1 cellular context compared by ENCODE assay signal in the genomic region with DNA sequence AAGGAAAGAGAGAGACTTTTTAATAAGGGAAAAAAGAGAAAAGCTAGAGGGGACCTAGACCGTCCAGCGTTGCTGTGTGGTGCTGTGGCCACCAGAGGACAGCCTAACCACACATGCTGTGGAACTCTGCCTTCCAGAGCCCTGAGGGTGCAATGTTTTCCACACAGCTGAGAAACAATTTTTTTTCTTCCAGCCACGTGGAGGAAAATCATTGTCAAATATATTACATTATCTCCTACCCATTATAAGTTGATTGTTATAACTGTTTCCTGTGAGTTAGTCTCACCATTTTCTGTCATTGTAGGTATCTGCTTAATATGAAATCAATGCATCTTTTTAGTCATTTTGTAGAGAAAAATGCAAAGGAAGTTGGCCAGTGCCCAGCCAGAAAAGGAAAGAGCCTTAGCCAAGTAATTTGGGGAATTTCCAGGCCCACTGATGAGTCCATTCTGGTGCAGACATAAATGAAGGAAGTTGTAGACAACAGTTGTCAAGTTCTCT.
A peak's percentile ranks its signal among the peaks of the same experiment; 100 is the strongest.
TF ChIP-seq lines count a peak whose summit lies in the region.

No MANE protein-coding gene starts in this region.

TF ChIP-seq in HepG2, 621 proteins besides CTCF, POLR2A, EP300 and RAD21 (continued from another document and continues in another):
- TF ChIP-seq, protein P1, sequence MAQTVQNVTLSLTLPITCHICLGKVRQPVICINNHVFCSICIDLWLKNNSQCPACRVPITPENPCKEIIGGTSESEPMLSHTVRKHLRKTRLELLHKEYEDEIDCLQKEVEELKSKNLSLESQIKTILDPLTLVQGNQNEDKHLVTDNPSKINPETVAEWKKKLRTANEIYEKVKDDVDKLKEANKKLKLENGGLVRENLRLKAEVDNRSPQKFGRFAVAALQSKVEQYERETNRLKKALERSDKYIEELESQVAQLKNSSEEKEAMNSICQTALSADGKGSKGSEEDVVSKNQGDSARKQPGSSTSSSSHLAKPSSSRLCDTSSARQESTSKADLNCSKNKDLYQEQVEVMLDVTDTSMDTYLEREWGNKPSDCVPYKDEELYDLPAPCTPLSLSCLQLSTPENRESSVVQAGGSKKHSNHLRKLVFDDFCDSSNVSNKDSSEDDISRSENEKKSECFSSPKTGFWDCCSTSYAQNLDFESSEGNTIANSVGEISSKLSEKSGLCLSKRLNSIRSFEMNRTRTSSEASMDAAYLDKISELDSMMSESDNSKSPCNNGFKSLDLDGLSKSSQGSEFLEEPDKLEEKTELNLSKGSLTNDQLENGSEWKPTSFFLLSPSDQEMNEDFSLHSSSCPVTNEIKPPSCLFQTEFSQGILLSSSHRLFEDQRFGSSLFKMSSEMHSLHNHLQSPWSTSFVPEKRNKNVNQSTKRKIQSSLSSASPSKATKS (CRISPR knock-in tag; IDR thresholded peaks at IDR 0.05), result no peak
- TF ChIP-seq, protein P2, sequence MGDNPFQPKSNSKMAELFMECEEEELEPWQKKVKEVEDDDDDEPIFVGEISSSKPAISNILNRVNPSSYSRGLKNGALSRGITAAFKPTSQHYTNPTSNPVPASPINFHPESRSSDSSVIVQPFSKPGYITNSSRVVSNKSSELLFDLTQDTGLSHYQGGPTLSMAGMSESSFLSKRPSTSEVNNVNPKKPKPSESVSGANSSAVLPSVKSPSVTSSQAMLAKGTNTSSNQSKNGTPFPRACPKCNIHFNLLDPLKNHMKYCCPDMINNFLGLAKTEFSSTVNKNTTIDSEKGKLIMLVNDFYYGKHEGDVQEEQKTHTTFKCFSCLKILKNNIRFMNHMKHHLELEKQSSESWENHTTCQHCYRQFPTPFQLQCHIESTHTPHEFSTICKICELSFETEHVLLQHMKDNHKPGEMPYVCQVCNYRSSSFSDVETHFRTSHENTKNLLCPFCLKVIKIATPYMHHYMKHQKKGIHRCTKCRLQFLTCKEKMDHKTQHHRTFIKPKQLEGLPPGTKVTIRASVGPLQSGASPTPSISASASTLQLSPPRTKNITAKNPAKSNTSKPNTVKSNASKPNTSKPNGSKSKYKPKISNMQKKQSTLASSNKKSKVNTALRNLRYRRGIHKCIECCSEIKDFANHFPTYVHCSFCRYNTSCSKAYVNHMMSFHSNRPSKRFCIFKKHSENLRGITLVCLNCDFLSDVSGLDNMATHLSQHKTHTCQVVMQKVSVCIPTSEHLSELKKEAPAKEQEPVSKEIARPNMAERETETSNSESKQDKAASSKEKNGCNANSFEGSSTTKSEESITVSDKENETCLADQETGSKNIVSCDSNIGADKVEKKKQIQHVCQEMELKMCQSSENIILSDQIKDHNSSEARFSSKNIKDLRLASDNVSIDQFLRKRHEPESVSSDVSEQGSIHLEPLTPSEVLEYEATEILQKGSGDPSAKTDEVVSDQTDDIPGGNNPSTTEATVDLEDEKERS (CRISPR knock-in tag; IDR thresholded peaks at IDR 0.05), result 0 out of 2 replicates have a peak, but pooled peaks have one; percentile 33
- TF ChIP-seq ZNF768 (CRISPR knock-in tag; IDR thresholded peaks at IDR 0.05) (no peak), ONECUT2 (CRISPR knock-in tag; IDR thresholded peaks at IDR 0.05) (no peak), SRSF4 (IDR thresholded peaks at IDR 0.05; ENCODE audit: low read depth, low read length, poor library complexity, severe bottlenecking) (no peak), DMAP1 (CRISPR knock-in tag; IDR thresholded peaks at IDR 0.05) (no peak), STAT5B (CRISPR knock-in tag; IDR thresholded peaks at IDR 0.05) (no peak), POLR2AphosphoS5 (IDR thresholded peaks at IDR 0.05; ENCODE audit: low read depth, low read length) (no peak), HNRNPK (IDR thresholded peaks at IDR 0.05; ENCODE audit: low read depth, low read length, poor library complexity, severe bottlenecking) (no peak), REXO4 (CRISPR knock-in tag; IDR thresholded peaks at IDR 0.05; ENCODE audit: borderline replicate concordance) (no peak), BRD4 (CRISPR knock-in tag; IDR thresholded peaks at IDR 0.05) (no peak), KLF16 (CRISPR knock-in tag; IDR thresholded peaks at IDR 0.05) (0 out of 4 replicates have a peak, but pooled peaks of 1 of the 2 experiments have one; percentile 22), ZNF317 (CRISPR knock-in tag; IDR thresholded peaks at IDR 0.05) (no peak), TBX3 (IDR thresholded peaks at IDR 0.05; ENCODE audit: borderline replicate concordance) (no peak), TAF1 (CRISPR knock-in tag; IDR thresholded peaks at IDR 0.05) (no peak), KLF9 (CRISPR knock-in tag; IDR thresholded peaks at IDR 0.05; ENCODE audit: low read depth) (no peak), IKZF1 (IDR thresholded peaks at IDR 0.05) (no peak), RXRA (CRISPR knock-in tag; IDR thresholded peaks at IDR 0.05) (no peak), TEAD2 (CRISPR knock-in tag; IDR thresholded peaks at IDR 0.05) (no peak), ZNF850 (CRISPR knock-in tag; conservative IDR thresholded peaks at IDR 0.05) (no peak), RFXANK (CRISPR knock-in tag; IDR thresholded peaks at IDR 0.05) (no peak), SIX4 (CRISPR knock-in tag; IDR thresholded peaks at IDR 0.05) (no peak; the same call in 1 of the 2 replicates), ZNF124 (CRISPR knock-in tag; IDR thresholded peaks at IDR 0.05) (no peak), ZMYM4 (CRISPR knock-in tag; IDR thresholded peaks at IDR 0.05) (no peak), GATAD1 (CRISPR knock-in tag; IDR thresholded peaks at IDR 0.05) (peak; percentile 34; the same call in 1 of the 2 replicates), HES4 (CRISPR knock-in tag; IDR thresholded peaks at IDR 0.05; ENCODE audit: borderline replicate concordance) (no peak), XRCC5 (optimal IDR thresholded peaks at IDR 0.05; ENCODE audit: low read length) (peak; percentile 75), ETV5 (CRISPR knock-in tag; IDR thresholded peaks at IDR 0.05; ENCODE audit: borderline replicate concordance) (no peak), CREM (IDR thresholded peaks at IDR 0.05) (no peak), CREM (CRISPR knock-in tag; IDR thresholded peaks at IDR 0.05) (no peak), ZNF136 (CRISPR knock-in tag; IDR thresholded peaks at IDR 0.05; ENCODE audit: low read depth) (no peak), ZNF431 (CRISPR knock-in tag; IDR thresholded peaks at IDR 0.05; ENCODE audit: borderline replicate concordance, low read depth) (no peak), CBFB (CRISPR knock-in tag; IDR thresholded peaks at IDR 0.05) (no peak), NAIF1 (CRISPR knock-in tag; IDR thresholded peaks at IDR 0.05; ENCODE audit: borderline replicate concordance) (no peak), ZMYM2 (CRISPR knock-in tag; IDR thresholded peaks at IDR 0.05) (no peak), STAG1 (CRISPR knock-in tag; IDR thresholded peaks at IDR 0.05) (peak; percentile 95)
- TF ChIP-seq, protein P3, sequence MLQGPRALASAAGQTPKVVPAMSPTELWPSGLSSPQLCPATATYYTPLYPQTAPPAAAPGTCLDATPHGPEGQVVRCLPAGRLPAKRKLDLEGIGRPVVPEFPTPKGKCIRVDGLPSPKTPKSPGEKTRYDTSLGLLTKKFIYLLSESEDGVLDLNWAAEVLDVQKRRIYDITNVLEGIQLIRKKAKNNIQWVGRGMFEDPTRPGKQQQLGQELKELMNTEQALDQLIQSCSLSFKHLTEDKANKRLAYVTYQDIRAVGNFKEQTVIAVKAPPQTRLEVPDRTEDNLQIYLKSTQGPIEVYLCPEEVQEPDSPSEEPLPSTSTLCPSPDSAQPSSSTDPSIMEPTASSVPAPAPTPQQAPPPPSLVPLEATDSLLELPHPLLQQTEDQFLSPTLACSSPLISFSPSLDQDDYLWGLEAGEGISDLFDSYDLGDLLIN (CRISPR knock-in tag; IDR thresholded peaks at IDR 0.05; ENCODE audit: borderline replicate concordance), result no peak
- TF ChIP-seq, protein P4, sequence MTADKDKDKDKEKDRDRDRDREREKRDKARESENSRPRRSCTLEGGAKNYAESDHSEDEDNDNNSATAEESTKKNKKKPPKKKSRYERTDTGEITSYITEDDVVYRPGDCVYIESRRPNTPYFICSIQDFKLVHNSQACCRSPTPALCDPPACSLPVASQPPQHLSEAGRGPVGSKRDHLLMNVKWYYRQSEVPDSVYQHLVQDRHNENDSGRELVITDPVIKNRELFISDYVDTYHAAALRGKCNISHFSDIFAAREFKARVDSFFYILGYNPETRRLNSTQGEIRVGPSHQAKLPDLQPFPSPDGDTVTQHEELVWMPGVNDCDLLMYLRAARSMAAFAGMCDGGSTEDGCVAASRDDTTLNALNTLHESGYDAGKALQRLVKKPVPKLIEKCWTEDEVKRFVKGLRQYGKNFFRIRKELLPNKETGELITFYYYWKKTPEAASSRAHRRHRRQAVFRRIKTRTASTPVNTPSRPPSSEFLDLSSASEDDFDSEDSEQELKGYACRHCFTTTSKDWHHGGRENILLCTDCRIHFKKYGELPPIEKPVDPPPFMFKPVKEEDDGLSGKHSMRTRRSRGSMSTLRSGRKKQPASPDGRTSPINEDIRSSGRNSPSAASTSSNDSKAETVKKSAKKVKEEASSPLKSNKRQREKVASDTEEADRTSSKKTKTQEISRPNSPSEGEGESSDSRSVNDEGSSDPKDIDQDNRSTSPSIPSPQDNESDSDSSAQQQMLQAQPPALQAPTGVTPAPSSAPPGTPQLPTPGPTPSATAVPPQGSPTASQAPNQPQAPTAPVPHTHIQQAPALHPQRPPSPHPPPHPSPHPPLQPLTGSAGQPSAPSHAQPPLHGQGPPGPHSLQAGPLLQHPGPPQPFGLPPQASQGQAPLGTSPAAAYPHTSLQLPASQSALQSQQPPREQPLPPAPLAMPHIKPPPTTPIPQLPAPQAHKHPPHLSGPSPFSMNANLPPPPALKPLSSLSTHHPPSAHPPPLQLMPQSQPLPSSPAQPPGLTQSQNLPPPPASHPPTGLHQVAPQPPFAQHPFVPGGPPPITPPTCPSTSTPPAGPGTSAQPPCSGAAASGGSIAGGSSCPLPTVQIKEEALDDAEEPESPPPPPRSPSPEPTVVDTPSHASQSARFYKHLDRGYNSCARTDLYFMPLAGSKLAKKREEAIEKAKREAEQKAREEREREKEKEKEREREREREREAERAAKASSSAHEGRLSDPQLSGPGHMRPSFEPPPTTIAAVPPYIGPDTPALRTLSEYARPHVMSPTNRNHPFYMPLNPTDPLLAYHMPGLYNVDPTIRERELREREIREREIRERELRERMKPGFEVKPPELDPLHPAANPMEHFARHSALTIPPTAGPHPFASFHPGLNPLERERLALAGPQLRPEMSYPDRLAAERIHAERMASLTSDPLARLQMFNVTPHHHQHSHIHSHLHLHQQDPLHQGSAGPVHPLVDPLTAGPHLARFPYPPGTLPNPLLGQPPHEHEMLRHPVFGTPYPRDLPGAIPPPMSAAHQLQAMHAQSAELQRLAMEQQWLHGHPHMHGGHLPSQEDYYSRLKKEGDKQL (CRISPR knock-in tag; IDR thresholded peaks at IDR 0.05; ENCODE audit: low read depth), result no peak
- TF ChIP-seq, protein P5, sequence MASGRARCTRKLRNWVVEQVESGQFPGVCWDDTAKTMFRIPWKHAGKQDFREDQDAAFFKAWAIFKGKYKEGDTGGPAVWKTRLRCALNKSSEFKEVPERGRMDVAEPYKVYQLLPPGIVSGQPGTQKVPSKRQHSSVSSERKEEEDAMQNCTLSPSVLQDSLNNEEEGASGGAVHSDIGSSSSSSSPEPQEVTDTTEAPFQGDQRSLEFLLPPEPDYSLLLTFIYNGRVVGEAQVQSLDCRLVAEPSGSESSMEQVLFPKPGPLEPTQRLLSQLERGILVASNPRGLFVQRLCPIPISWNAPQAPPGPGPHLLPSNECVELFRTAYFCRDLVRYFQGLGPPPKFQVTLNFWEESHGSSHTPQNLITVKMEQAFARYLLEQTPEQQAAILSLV (CRISPR knock-in tag; IDR thresholded peaks at IDR 0.05; ENCODE audit: borderline replicate concordance), result no peak
- TF ChIP-seq, protein P6, sequence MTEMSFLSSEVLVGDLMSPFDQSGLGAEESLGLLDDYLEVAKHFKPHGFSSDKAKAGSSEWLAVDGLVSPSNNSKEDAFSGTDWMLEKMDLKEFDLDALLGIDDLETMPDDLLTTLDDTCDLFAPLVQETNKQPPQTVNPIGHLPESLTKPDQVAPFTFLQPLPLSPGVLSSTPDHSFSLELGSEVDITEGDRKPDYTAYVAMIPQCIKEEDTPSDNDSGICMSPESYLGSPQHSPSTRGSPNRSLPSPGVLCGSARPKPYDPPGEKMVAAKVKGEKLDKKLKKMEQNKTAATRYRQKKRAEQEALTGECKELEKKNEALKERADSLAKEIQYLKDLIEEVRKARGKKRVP (CRISPR knock-in tag; IDR thresholded peaks at IDR 0.05), result no peak
- TF ChIP-seq, protein P7, sequence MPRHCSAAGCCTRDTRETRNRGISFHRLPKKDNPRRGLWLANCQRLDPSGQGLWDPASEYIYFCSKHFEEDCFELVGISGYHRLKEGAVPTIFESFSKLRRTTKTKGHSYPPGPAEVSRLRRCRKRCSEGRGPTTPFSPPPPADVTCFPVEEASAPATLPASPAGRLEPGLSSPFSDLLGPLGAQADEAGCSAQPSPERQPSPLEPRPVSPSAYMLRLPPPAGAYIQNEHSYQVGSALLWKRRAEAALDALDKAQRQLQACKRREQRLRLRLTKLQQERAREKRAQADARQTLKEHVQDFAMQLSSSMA (CRISPR knock-in tag; IDR thresholded peaks at IDR 0.05), result no peak
- TF ChIP-seq, protein P8, sequence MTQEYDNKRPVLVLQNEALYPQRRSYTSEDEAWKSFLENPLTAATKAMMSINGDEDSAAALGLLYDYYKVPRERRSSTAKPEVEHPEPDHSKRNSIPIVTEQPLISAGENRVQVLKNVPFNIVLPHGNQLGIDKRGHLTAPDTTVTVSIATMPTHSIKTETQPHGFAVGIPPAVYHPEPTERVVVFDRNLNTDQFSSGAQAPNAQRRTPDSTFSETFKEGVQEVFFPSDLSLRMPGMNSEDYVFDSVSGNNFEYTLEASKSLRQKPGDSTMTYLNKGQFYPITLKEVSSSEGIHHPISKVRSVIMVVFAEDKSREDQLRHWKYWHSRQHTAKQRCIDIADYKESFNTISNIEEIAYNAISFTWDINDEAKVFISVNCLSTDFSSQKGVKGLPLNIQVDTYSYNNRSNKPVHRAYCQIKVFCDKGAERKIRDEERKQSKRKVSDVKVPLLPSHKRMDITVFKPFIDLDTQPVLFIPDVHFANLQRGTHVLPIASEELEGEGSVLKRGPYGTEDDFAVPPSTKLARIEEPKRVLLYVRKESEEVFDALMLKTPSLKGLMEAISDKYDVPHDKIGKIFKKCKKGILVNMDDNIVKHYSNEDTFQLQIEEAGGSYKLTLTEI (CRISPR knock-in tag; conservative IDR thresholded peaks at IDR 0.05), result no peak
- TF ChIP-seq, protein P9, sequence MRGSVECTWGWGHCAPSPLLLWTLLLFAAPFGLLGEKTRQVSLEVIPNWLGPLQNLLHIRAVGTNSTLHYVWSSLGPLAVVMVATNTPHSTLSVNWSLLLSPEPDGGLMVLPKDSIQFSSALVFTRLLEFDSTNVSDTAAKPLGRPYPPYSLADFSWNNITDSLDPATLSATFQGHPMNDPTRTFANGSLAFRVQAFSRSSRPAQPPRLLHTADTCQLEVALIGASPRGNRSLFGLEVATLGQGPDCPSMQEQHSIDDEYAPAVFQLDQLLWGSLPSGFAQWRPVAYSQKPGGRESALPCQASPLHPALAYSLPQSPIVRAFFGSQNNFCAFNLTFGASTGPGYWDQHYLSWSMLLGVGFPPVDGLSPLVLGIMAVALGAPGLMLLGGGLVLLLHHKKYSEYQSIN (CRISPR knock-in tag; IDR thresholded peaks at IDR 0.05; ENCODE audit: borderline replicate concordance), result no peak
